ENCODE assay signal across 1 cellular context in the genomic region with DNA sequence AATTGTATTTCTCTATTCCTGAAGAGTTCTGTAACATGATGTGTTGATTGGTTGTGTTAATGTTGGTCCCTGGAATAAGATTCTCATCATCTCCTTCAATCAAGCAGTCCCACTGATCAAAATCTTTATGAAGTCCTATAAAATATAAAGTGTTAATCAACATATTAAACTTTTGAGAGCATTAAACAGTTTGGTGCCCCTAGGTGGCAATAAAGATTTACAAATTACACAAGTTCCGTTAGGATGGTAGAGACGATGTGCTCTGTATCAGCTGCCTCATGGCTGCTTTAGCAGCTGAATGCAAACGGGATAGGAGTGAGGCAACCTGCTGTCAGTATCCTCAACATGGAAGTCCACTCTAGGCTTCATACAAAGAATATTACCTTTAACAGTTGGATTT.
TF ChIP-seq lines count a peak whose summit lies in the region.

No MANE protein-coding gene starts in this region.

TF ChIP-seq in HepG2, 621 proteins besides CTCF, POLR2A, EP300 and RAD21:
- no peak for TF ChIP-seq GFI1 (CRISPR knock-in tag; IDR thresholded peaks at IDR 0.05; ENCODE audit: borderline replicate concordance)
- TF ChIP-seq ZNF747 (CRISPR knock-in tag; IDR thresholded peaks at IDR 0.05; ENCODE audit: borderline replicate concordance), result no peak
- TF ChIP-seq, protein P1, sequence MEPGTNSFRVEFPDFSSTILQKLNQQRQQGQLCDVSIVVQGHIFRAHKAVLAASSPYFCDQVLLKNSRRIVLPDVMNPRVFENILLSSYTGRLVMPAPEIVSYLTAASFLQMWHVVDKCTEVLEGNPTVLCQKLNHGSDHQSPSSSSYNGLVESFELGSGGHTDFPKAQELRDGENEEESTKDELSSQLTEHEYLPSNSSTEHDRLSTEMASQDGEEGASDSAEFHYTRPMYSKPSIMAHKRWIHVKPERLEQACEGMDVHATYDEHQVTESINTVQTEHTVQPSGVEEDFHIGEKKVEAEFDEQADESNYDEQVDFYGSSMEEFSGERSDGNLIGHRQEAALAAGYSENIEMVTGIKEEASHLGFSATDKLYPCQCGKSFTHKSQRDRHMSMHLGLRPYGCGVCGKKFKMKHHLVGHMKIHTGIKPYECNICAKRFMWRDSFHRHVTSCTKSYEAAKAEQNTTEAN (CRISPR knock-in tag; conservative IDR thresholded peaks at IDR 0.05), result no peak
- no peak for TF ChIP-seq ZNF768 (CRISPR knock-in tag; IDR thresholded peaks at IDR 0.05)
- no peak for TF ChIP-seq NFIB (CRISPR knock-in tag; IDR thresholded peaks at IDR 0.05; ENCODE audit: borderline replicate concordance)
- TF ChIP-seq ZNF713 (CRISPR knock-in tag; IDR thresholded peaks at IDR 0.05), result no peak
- no peak for TF ChIP-seq NR3C1 (CRISPR knock-in tag; IDR thresholded peaks at IDR 0.05)
- TF ChIP-seq, protein P2, sequence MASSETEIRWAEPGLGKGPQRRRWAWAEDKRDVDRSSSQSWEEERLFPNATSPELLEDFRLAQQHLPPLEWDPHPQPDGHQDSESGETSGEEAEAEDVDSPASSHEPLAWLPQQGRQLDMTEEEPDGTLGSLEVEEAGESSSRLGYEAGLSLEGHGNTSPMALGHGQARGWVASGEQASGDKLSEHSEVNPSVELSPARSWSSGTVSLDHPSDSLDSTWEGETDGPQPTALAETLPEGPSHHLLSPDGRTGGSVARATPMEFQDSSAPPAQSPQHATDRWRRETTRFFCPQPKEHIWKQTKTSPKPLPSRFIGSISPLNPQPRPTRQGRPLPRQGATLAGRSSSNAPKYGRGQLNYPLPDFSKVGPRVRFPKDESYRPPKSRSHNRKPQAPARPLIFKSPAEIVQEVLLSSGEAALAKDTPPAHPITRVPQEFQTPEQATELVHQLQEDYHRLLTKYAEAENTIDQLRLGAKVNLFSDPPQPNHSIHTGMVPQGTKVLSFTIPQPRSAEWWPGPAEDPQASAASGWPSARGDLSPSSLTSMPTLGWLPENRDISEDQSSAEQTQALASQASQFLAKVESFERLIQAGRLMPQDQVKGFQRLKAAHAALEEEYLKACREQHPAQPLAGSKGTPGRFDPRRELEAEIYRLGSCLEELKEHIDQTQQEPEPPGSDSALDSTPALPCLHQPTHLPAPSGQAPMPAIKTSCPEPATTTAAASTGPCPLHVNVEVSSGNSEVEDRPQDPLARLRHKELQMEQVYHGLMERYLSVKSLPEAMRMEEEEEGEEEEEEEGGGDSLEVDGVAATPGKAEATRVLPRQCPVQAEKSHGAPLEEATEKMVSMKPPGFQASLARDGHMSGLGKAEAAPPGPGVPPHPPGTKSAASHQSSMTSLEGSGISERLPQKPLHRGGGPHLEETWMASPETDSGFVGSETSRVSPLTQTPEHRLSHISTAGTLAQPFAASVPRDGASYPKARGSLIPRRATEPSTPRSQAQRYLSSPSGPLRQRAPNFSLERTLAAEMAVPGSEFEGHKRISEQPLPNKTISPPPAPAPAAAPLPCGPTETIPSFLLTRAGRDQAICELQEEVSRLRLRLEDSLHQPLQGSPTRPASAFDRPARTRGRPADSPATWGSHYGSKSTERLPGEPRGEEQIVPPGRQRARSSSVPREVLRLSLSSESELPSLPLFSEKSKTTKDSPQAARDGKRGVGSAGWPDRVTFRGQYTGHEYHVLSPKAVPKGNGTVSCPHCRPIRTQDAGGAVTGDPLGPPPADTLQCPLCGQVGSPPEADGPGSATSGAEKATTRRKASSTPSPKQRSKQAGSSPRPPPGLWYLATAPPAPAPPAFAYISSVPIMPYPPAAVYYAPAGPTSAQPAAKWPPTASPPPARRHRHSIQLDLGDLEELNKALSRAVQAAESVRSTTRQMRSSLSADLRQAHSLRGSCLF (CRISPR knock-in tag; IDR thresholded peaks at IDR 0.05; ENCODE audit: borderline replicate concordance), result no peak
- TF ChIP-seq, protein P3, sequence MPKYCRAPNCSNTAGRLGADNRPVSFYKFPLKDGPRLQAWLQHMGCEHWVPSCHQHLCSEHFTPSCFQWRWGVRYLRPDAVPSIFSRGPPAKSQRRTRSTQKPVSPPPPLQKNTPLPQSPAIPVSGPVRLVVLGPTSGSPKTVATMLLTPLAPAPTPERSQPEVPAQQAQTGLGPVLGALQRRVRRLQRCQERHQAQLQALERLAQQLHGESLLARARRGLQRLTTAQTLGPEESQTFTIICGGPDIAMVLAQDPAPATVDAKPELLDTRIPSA (CRISPR knock-in tag; IDR thresholded peaks at IDR 0.05; ENCODE audit: borderline replicate concordance), result no peak
- TF ChIP-seq RXRB (CRISPR knock-in tag; IDR thresholded peaks at IDR 0.05; ENCODE audit: borderline replicate concordance), result no peak
- no peak for TF ChIP-seq HNRNPK (IDR thresholded peaks at IDR 0.05; ENCODE audit: low read depth, low read length, poor library complexity, severe bottlenecking)
- no peak for TF ChIP-seq HNRNPLL (IDR thresholded peaks at IDR 0.05; ENCODE audit: low read depth, low read length, poor library complexity, severe bottlenecking)
- TF ChIP-seq CHD4 (IDR thresholded peaks at IDR 0.05; ENCODE audit: borderline replicate concordance, low read length), result no peak
- no peak for TF ChIP-seq MBD4 (IDR thresholded peaks at IDR 0.05; ENCODE audit: borderline replicate concordance, low read length)
- TF ChIP-seq PCBP2 (optimal IDR thresholded peaks at IDR 0.05; ENCODE audit: low read depth, low read length, poor library complexity, severe bottlenecking), result no peak
- TF ChIP-seq ZNF567 (CRISPR knock-in tag; IDR thresholded peaks at IDR 0.05; ENCODE audit: borderline replicate concordance), result no peak
- TF ChIP-seq HNF4G (IDR thresholded peaks at IDR 0.05; ENCODE audit: borderline replicate concordance, low read depth, low read length), result no peak
- TF ChIP-seq HNF4G (CRISPR knock-in tag; IDR thresholded peaks at IDR 0.05; ENCODE audit: borderline replicate concordance, low read depth), result no peak
- TF ChIP-seq KDM2A (CRISPR knock-in tag; IDR thresholded peaks at IDR 0.05; ENCODE audit: borderline replicate concordance, low read depth), result no peak
